In genomic region chr7:10731253-10731773, GRCh38 we compare ENCODE assay signal across 24 cellular contexts.
DNase-seq lines count a peak whose midpoint lies in the region; ATAC-seq and TF ChIP-seq lines count a peak whose summit lies in the region.
"Had no signal": no experiment of that assay in that cellular context is flagged by ENCODE, and none has a peak within 500 bp of the region (broad histone marks: within the 10 kb centered on the region; RNA-seq: fewer than 3 reads in every experiment).

No MANE protein-coding gene starts in this region.

- no peak overlapping the region for H3K4me3 Mint-ChIP-seq in WTC11
- H3K4me3 Mint-ChIP-seq: CD14-positive monocyte; CD4-positive, alpha-beta memory T cell; CD4-positive, CD25-positive, alpha-beta regulatory T cell; CD8-positive, alpha-beta memory T cell had no signal

- no peak for DNase-seq in WTC11 (ENCODE audit: low spot score)
- DNase-seq in erythroblast (lab: John Stamatoyannopoulos, UW), result peak; percentile 71 to 77
- peak; percentile 27 for DNase-seq in mesendoderm
- no peak for DNase-seq in SK-N-DZ (ENCODE audit: low spot score)
- DNase-seq in NK-92 treated with Interleukin-12 subunit alpha and Interleukin-12 subunit beta, amount 100 ng/mL, for 24 hours (lab: John Stamatoyannopoulos, UW), result no peak
- DNase-seq: 8988T; ACHN; BE2C; C1 segment of cervical spinal cord; CD4-positive, alpha-beta memory T cell; CD4-positive, CD25-positive, alpha-beta regulatory T cell; CD8-positive, alpha-beta memory T cell; COR-L47; DMS 273 treated with DMSO at 0.1 percent for 48 hours; DMS153; DMS53; DMS79; DND-41; EL; GDM1 had no signal

- no peak overlapping the region for H3K23ac ChIP-seq in mesendoderm (ENCODE audit: low read length)

- no peak overlapping the region for H3K4ac ChIP-seq in mesendoderm (ENCODE audit: low read depth, low read length)

- H3K36me3 Mint-ChIP-seq in WTC11, result no peaks in the 10 kb centered on the region
- H3K36me3 Mint-ChIP-seq: CD14-positive monocyte; CD4-positive, alpha-beta memory T cell; CD4-positive, CD25-positive, alpha-beta regulatory T cell; CD8-positive, alpha-beta memory T cell had no signal

- POLR2A ChIA-PET in WTC11 (lab: Charles Lee), result no interaction called here

- whole genome bisulfite sequencing in mesendoderm (ENCODE audit: extremely low coverage, insufficient coverage, low lambda C conversion rate), result no CpG with 5 or more reads among the region's 4 CpGs

- H3K4me1 ChIP-seq in mesendoderm (ENCODE audit: control insufficient read depth, low read depth, low read length), result no peaks in the 10 kb centered on the region
- H3K4me1 ChIP-seq: BE2C, BLaER1 had no signal

- H3K9ac ChIP-seq in mesendoderm (ENCODE audit: low read length), result no peak overlapping the region
- H3K9ac ChIP-seq: BLaER1 had no signal

- H3K18ac ChIP-seq in mesendoderm (ENCODE audit: low read length), result no peak overlapping the region

- no peak overlapping the region for H2BK120ac ChIP-seq in mesendoderm (ENCODE audit: low read depth, low read length)

- no peak for TF ChIP-seq CTCF in WTC11 (IDR thresholded peaks at IDR 0.05)

- H3K79me1 ChIP-seq in mesendoderm (ENCODE audit: low read length), result no peaks in the 10 kb centered on the region

- no peaks in the 10 kb centered on the region for H3K27me3 ChIP-seq in mesendoderm (ENCODE audit: insufficient read depth, low read length, poor library complexity)
- H3K27me3 ChIP-seq: BE2C, BLaER1 had no signal

- H2BK15ac ChIP-seq in mesendoderm (replicated peaks; ENCODE audit: low read depth), result no peak overlapping the region

- no peak overlapping the region for H2AK5ac ChIP-seq in mesendoderm (ENCODE audit: low read length)

- no peak overlapping the region for H3K27ac ChIP-seq in mesendoderm (ENCODE audit: low read depth, low read length)
- H3K27ac ChIP-seq: BLaER1 had no signal

- peak; percentile 3 for TF ChIP-seq POLR2A in erythroblast (IDR thresholded peaks at IDR 0.05; ENCODE audit: low read length)

- no peaks in the 10 kb centered on the region for H3K79me2 ChIP-seq in mesendoderm (ENCODE audit: control insufficient read depth, insufficient read depth, low read length)

- H2BK5ac ChIP-seq in mesendoderm (ENCODE audit: low read length), result no peak overlapping the region

- ATAC-seq in WTC11 (peak; percentile 58), GM21515 (IDR thresholded peaks at IDR 0.05; ENCODE audit: unreplicated experiment) (no peak)
- ATAC-seq: GM12878 had no signal

- no peak overlapping the region for H3K4me2 ChIP-seq in mesendoderm (ENCODE audit: low read length)
- H3K4me2 ChIP-seq: BLaER1 had no signal

- peaks cover 17% of the 10 kb centered on the region for H3K9me3 Mint-ChIP-seq in WTC11

- H3K27me3 Mint-ChIP-seq in WTC11 (ENCODE audit: low read depth), result no peaks in the 10 kb centered on the region
- H3K27me3 Mint-ChIP-seq: CD4-positive, CD25-positive, alpha-beta regulatory T cell; CD8-positive, alpha-beta memory T cell had no signal

- H4K8ac ChIP-seq in mesendoderm (ENCODE audit: low read depth, low read length), result no peak overlapping the region

- H4K5ac ChIP-seq in mesendoderm (ENCODE audit: low read length), result no peak overlapping the region

- no peaks in the 10 kb centered on the region for H3K4me1 Mint-ChIP-seq in WTC11
- H3K4me1 Mint-ChIP-seq: CD14-positive monocyte; CD4-positive, alpha-beta memory T cell; CD4-positive, CD25-positive, alpha-beta regulatory T cell; CD8-positive, alpha-beta memory T cell had no signal

- CTCF ChIA-PET in WTC11 (lab: Charles Lee), result interaction anchor here (1.9 kb wide), 1 partner anchor 12 kb away, joined by 4 read pairs; no protein-coding TSS in a partner anchor

- H3K56ac ChIP-seq in mesendoderm (ENCODE audit: low read length), result no peak overlapping the region

- H3K4me3 ChIP-seq in mesendoderm (ENCODE audit: low read length), result no peak overlapping the region
- H3K4me3 ChIP-seq: BLaER1, GM12878 had no signal

- no peaks in the 10 kb centered on the region for H3K36me3 ChIP-seq in mesendoderm (ENCODE audit: control insufficient read depth, insufficient read depth, low read length)
- H3K36me3 ChIP-seq: BE2C, BLaER1 had no signal

- H3K27ac Mint-ChIP-seq in WTC11, result no peak overlapping the region
- H3K27ac Mint-ChIP-seq: CD14-positive monocyte; CD4-positive, alpha-beta memory T cell; CD4-positive, CD25-positive, alpha-beta regulatory T cell; CD8-positive, alpha-beta memory T cell had no signal

TF ChIP-seq in WTC11, 78 proteins besides CTCF, POLR2A, EP300 and RAD21:
- TF ChIP-seq CREM (CRISPR knock-in tag; IDR thresholded peaks at IDR 0.05), result no peak
- no peak for TF ChIP-seq SP1 (CRISPR knock-in tag; conservative IDR thresholded peaks at IDR 0.05)
- no peak for TF ChIP-seq ERG (CRISPR knock-in tag; IDR thresholded peaks at IDR 0.05)
- no peak for TF ChIP-seq ATF1 (CRISPR knock-in tag; IDR thresholded peaks at IDR 0.05)
- TF ChIP-seq MLX (CRISPR knock-in tag; IDR thresholded peaks at IDR 0.05), result no peak
- TF ChIP-seq NR2C2 (CRISPR knock-in tag; IDR thresholded peaks at IDR 0.05), result no peak
- TF ChIP-seq PRDM15 (CRISPR knock-in tag; IDR thresholded peaks at IDR 0.05), result no peak
- TF ChIP-seq RORB (CRISPR knock-in tag; IDR thresholded peaks at IDR 0.05), result no peak

Comparison
In these comparisons a context has a peak if more than half of its experiments do, and no peak if none do; other contexts are left out.
1. DNase-seq: peak in erythroblast (2 of 2) and mesendoderm (single experiment); none in WTC11 (single experiment), SK-N-DZ (single experiment) and NK-92 treated with Interleukin-12 subunit alpha and Interleukin-12 subunit beta, amount 100 ng/mL, for 24 hours (single experiment).